1 cellular context compared by ENCODE assay signal in the genomic region with DNA sequence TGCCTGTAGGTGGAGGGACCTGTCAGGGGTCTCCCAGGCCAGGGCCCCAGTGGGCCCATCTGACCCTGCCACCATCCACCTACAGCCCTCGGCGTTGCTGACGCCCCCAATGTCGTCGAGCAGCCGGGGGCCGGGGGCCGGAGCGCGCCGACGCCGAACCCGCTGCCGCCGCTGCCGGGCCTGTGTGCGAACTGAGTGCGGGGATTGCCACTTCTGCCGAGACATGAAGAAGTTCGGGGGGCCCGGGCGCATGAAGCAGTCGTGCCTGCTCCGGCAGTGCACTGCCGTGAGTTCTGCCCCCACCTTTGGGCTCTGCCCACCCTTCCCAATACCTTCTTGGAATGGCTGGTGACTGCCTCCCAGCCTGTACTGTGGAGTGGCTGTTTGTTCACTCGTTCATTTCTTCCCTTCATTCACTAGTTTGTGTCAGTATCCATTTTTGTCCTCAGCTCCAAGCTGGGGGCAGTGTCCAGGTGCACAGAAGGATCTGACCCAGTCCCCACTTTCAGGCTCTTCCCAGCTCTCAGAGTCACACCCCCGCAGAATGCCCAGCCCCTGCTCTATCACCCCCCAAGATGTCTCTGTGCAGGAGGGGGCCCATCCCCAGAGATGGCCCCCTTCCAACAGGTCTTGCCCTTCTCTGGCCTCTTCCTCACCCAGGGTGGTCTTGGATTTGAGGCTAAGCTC.
TF ChIP-seq lines count a peak whose summit lies in the region.

No MANE protein-coding gene starts in this region.

TF ChIP-seq in WTC11, 78 proteins besides CTCF, POLR2A, EP300 and RAD21:
- TF ChIP-seq ZNF423 (CRISPR knock-in tag; IDR thresholded peaks at IDR 0.05) (no peak), ZNF396 (CRISPR knock-in tag; IDR thresholded peaks at IDR 0.05; ENCODE audit: borderline replicate concordance) (no peak), HMGA2 (CRISPR knock-in tag; IDR thresholded peaks at IDR 0.05) (no peak), JUN (CRISPR knock-in tag; IDR thresholded peaks at IDR 0.05) (no peak), KAT7 (CRISPR knock-in tag; IDR thresholded peaks at IDR 0.05; ENCODE audit: borderline replicate concordance) (no peak), MYBL2 (CRISPR knock-in tag; IDR thresholded peaks at IDR 0.05) (no peak), ESRRA (CRISPR knock-in tag; IDR thresholded peaks at IDR 0.05; ENCODE audit: borderline replicate concordance) (no peak), CREM (CRISPR knock-in tag; IDR thresholded peaks at IDR 0.05) (no peak), CBFB (CRISPR knock-in tag; IDR thresholded peaks at IDR 0.05; ENCODE audit: low read depth) (no peak), ZNF232 (CRISPR knock-in tag; IDR thresholded peaks at IDR 0.05) (no peak), ZNF121 (CRISPR knock-in tag; IDR thresholded peaks at IDR 0.05) (no peak), NFE2L1 (CRISPR knock-in tag; IDR thresholded peaks at IDR 0.05) (no peak)
- TF ChIP-seq, protein P1, sequence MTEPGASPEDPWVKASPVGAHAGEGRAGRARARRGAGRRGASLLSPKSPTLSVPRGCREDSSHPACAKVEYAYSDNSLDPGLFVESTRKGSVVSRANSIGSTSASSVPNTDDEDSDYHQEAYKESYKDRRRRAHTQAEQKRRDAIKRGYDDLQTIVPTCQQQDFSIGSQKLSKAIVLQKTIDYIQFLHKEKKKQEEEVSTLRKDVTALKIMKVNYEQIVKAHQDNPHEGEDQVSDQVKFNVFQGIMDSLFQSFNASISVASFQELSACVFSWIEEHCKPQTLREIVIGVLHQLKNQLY (CRISPR knock-in tag; IDR thresholded peaks at IDR 0.05), result no peak
- TF ChIP-seq, protein P2, sequence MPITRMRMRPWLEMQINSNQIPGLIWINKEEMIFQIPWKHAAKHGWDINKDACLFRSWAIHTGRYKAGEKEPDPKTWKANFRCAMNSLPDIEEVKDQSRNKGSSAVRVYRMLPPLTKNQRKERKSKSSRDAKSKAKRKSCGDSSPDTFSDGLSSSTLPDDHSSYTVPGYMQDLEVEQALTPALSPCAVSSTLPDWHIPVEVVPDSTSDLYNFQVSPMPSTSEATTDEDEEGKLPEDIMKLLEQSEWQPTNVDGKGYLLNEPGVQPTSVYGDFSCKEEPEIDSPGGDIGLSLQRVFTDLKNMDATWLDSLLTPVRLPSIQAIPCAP (CRISPR knock-in tag; IDR thresholded peaks at IDR 0.05), result no peak
- TF ChIP-seq, protein P3, sequence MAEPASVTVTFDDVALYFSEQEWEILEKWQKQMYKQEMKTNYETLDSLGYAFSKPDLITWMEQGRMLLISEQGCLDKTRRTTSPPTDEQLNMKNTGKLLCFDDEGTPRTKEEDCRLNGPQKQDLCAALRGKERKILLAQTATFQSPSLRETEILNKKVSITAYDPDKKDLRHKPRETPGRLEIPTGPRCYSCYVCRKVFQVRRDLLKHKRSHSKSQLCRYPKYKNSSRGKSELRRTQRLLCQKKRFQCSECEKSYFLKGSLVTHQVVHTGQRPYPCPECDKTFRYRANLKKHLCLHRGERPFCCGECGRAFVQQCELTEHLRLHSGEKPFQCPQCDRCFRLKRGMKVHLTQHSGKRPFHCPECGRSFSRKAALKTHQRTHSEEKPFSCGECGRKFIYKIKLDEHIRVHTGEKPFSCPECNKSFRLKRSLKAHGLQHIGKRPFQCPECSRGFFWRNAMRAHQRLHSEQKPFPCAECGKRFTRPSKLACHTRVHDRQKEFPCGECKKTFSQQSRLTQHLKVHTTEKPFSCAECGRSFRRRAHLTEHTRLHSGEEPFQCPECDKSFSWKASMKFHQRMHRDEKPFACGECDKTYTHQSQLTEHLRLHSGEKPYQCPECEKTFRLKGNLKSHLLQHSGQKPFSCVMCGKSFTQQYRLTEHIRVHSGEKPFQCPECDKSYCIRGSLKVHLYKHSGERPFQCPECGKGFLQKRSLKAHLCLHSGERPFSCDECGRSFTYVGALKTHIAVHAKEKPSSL (CRISPR knock-in tag; conservative IDR thresholded peaks at IDR 0.05), result no peak
TF ChIP-seq in WTC11: peak in this region for 0.
